37 cellular contexts compared by ENCODE assay signal in the genomic region with DNA sequence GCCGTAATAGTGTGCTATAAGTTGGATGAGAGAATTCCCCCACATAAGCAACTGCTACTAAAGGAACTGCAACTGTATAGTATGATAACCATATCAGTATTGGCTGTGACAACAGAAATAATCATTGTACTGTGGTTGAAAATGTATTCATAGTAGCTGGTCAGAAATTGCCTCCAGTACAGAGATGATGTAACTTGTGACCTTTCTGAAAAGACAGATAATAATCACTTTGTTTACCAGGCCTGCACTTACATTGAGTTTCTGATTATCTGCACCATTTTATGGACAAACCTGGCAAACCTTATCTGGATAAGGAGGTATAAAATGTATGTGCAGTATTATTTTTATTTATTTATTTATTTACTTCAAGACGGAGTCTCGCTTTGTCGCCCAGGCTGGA. TPM values are rescaled to one million over a fixed set of nuclear protein-coding genes. Genes with fewer than 3 reads are reported as not detected.
"Had no signal": no experiment of that assay in that cellular context is flagged by ENCODE, and none has a peak within 500 bp of the region (broad histone marks: within the 10 kb centered on the region; RNA-seq: fewer than 3 reads in every experiment).

No MANE protein-coding gene starts in this region.

- H3K4me1 ChIP-seq: adrenal gland, body of pancreas, breast epithelium had no signal

- ATAC-seq: activated CD8-positive, alpha-beta T cell treated with anti-CD3 and anti-CD28 coated beads for 36 hours; activated naive CD4-positive, alpha-beta T cell treated with anti-CD3 and anti-CD28 coated beads, Interleukin-2, amount 50 U/mL, for 72 hours; activated T-cell treated with anti-CD3 and anti-CD28 coated beads, Interleukin-2, amount 50 U/mL, for 4 hours; activated T-cell treated with anti-CD3 and anti-CD28 coated beads, Interleukin-2, amount 50 U/mL, for 72 hours; activated T-helper 17 cell treated with anti-CD3 and anti-CD28 coated beads, Interleukin-2, amount 50 U/mL, for 72 hours; body of pancreas had no signal

- H3K27me3 ChIP-seq: adrenal gland, body of pancreas, brain microvascular endothelial cell, breast epithelium had no signal

- H3K36me3 ChIP-seq: adrenal gland, brain microvascular endothelial cell, breast epithelium had no signal

- H3K27ac ChIP-seq: adrenal gland, body of pancreas, brain microvascular endothelial cell, breast epithelium, VCaP had no signal

- DNase-seq: activated B cell treated with CpG ODN at 0.5 μM for 24 hours; activated CD4-positive, alpha-beta memory T cell treated with anti-CD3 and anti-CD28 coated beads for 36 hours; activated CD4-positive, alpha-beta T cell treated with anti-CD3 and anti-CD28 coated beads for 4 hours; activated CD4-positive, alpha-beta T cell treated with anti-CD3 and anti-CD28 coated beads, Interleukin-2, amount 10 ng/mL, durations not matched to agents 24 days and 14 days; activated CD4-positive, alpha-beta T cell treated with anti-CD3 and anti-CD28 coated beads, Interleukin-2, amount 50 U/mL, for 1 hour; activated CD4-positive, alpha-beta T cell treated with anti-CD3 and anti-CD28 coated beads, Interleukin-2, amount 50 U/mL, for 4 hours; activated CD4-positive, CD25-positive, alpha-beta regulatory T cell treated with anti-CD3 and anti-CD28 coated beads, Interleukin-2, amount 50 U/mL, for 72 hours; activated CD8-positive, alpha-beta memory T cell treated with anti-CD3 and anti-CD28 coated beads, Interleukin-2, amount 50 U/mL, for 4 hours; activated CD8-positive, alpha-beta T cell treated with anti-CD3 and anti-CD28 coated beads for 36 hours; activated effector memory CD4-positive, alpha-beta T cell treated with anti-CD3 and anti-CD28 coated beads, Interleukin-2, amount 50 U/mL, for 16 hours; activated gamma-delta T cell treated with Interleukin-2 at 50 U/mL for 16 hours; activated naive CD4-positive, alpha-beta T cell; activated naive CD4-positive, alpha-beta T cell treated with anti-CD3 and anti-CD28 coated beads for 36 hours; activated naive CD4-positive, alpha-beta T cell treated with anti-CD3 and anti-CD28 coated beads, Interleukin-2, amount 50 U/mL, for 16 hours; activated naive CD8-positive, alpha-beta T cell treated with anti-CD3 and anti-CD28 coated beads for 36 hours; activated T-cell treated with anti-CD3 and anti-CD28 coated beads for 4 hours; activated T-cell treated with anti-CD3 and anti-CD28 coated beads, Interleukin-2, amount 50 U/mL, for 1 hour; activated T-cell treated with anti-CD3 and anti-CD28 coated beads, Interleukin-2, amount 50 U/mL, for 4 hours; activated T-cell treated with anti-CD3 and anti-CD28 coated beads, Interleukin-2, amount 50 U/mL, for 72 hours; adrenal gland; amniotic stem cell; aorta; body of pancreas; brain microvascular endothelial cell; central memory CD4-positive, alpha-beta T cell; T-helper 1 cell; T-helper 2 cell; T-helper 9 cell had no signal

- H3K9me3 ChIP-seq: adrenal gland, body of pancreas, breast epithelium had no signal

- H3K4me3 ChIP-seq: adrenal gland, body of pancreas, breast epithelium had no signal

- FAIRE-seq: astrocyte, TTC549 had no signal

RNA-seq across cellular contexts. Expression of a gene that starts 19.0 kb away (rescaled TPM):
- total RNA-seq: activated CD4-positive, alpha-beta memory T cell treated with anti-CD3 and anti-CD28 coated beads for 36 hours; activated CD4-positive, alpha-beta T cell treated with anti-CD3 and anti-CD28 coated beads, Interleukin-2, amount 10 ng/mL, durations not matched to agents 24 days and 14 days; activated CD8-positive, alpha-beta memory T cell treated with anti-CD3 and anti-CD28 coated beads for 36 hours; activated CD8-positive, alpha-beta T cell treated with anti-CD3 and anti-CD28 coated beads for 36 hours; activated naive CD4-positive, alpha-beta T cell treated with anti-CD3 and anti-CD28 coated beads for 36 hours; activated naive CD4-positive, alpha-beta T cell treated with anti-CD3 and anti-CD28 coated beads, Interleukin-2, amount 50 U/mL, for 72 hours; activated naive CD8-positive, alpha-beta T cell treated with anti-CD3 and anti-CD28 coated beads for 36 hours; activated T-cell treated with anti-CD3 and anti-CD28 coated beads, Interleukin-2, amount 50 U/mL, for 4 hours; activated T-cell treated with anti-CD3 and anti-CD28 coated beads, Interleukin-2, amount 50 U/mL, for 72 hours; activated T-helper 1 cell treated with anti-CD3 and anti-CD28 coated beads, Interleukin-12 subunit alpha, Interleukin-12 subunit beta, Interleukin-2, Interleukin-4 antibody, amounts not matched to agents 30 ng/mL and 10 ng/mL and 1 ng/mL, durations not matched to agents 14 hours and 24 hours and 36 hours; activated T-helper 17 cell treated with anti-CD3 and anti-CD28 coated beads, Interleukin-2, amount 50 U/mL, for 72 hours; body of pancreas; cardiac septum had no signal
